In the genomic region with DNA sequence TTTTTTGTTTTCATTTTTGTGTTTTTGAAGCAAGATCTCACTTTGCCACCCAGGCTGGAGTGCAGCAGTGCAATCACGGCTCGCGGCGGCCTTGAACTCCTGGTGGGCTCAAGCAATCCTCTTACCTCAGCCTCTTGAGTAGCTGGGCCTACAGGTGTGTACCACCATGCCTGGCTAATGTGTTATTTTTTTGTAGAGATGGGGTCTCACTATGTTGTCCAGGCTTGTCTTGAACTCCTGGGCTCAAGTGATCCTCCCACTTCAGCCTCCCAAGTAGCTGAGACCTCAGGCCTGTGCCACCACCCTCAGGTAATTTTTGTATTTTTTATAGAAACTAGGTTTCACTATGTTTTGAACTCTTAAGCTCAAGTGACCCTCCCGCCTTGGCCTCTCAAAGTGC, we compare ENCODE assay signal across 25 cellular contexts. TPM values are rescaled to one million over a fixed set of nuclear protein-coding genes. Genes with fewer than 3 reads are reported as not detected.
A peak's percentile ranks its signal among the peaks of the same experiment; 100 is the strongest.
DNase-seq lines count a peak whose midpoint lies in the region; ATAC-seq and TF ChIP-seq lines count a peak whose summit lies in the region.
"Had no signal": no experiment of that assay in that cellular context is flagged by ENCODE, and none has a peak within 500 bp of the region (broad histone marks: within the 10 kb centered on the region; RNA-seq: fewer than 3 reads in every experiment).

No MANE protein-coding gene starts in this region.

- H3K4me1 Mint-ChIP-seq in CD4-positive, alpha-beta memory T cell: peaks cover 13 to 24% (median 18%) of the 10 kb centered on the region in 4 donors
- H3K4me1 Mint-ChIP-seq in endothelial cell (ENCODE audit: unreplicated experiment): peaks cover under 1% of the 10 kb centered on the region
- H3K4me1 Mint-ChIP-seq: H9 had no signal

- no peaks in the 10 kb centered on the region for H3K27me3 Mint-ChIP-seq in CD4-positive, alpha-beta memory T cell
- no peaks in the 10 kb centered on the region for H3K27me3 Mint-ChIP-seq in endothelial cell (ENCODE audit: unreplicated experiment)
- H3K27me3 Mint-ChIP-seq: CD4-positive, CD25-positive, alpha-beta regulatory T cell had no signal

- no peak overlapping the region for H3K4me3 Mint-ChIP-seq in CD4-positive, alpha-beta memory T cell
- H3K4me3 Mint-ChIP-seq in endothelial cell (ENCODE audit: unreplicated experiment): peak overlapping the region; percentile 79
- H3K4me3 Mint-ChIP-seq: H9 had no signal

- no peak for DNase-seq in activated naive CD4-positive, alpha-beta T cell treated with anti-CD3 and anti-CD28 coated beads, Interleukin-2, amount 50 U/mL, for 72 hours (ENCODE audit: low spot score in 2 of 2)
- DNase-seq in activated naive CD4-positive, alpha-beta T cell (lab: John Stamatoyannopoulos, UW): no peak
- no peak for DNase-seq in CD4-positive, alpha-beta memory T cell
- DNase-seq in endothelial cell (ENCODE audit: low spot score) (no peak), occipital lobe (lab: John Stamatoyannopoulos, UW) (no peak), right atrium auricular region (ENCODE audit: low spot score) (no peak)
- DNase-seq: Calu3; CD4-positive, CD25-positive, alpha-beta regulatory T cell; DMS153; GM23248; H9; IMR-90; Karpas-422; MV-4-11; NCI-H1105 treated with DMSO at 0.1 percent for 48 hours; NCI-H2029 treated with DMSO at 0.1 percent for 48 hours; NCI-H226; NCI-H510A treated with DMSO at 0.1 percent for 48 hours; NCI-H82 had no signal

- POLR2A ChIA-PET in CD4-positive, alpha-beta memory T cell (lab: Charles Lee; ENCODE audit: partially characterized antibody): interaction anchor here (0.6 to 16.6 kb wide), 3 partner anchors 18 to 55 kb away, joined by 3 to 496 read pairs (median 3); a partner anchor contains a TSS

- H3K36me3 Mint-ChIP-seq in activated naive CD4-positive, alpha-beta T cell treated with anti-CD3 and anti-CD28 coated beads, Interleukin-2, amount 50 U/mL, for 72 hours: peaks cover 19 to 70% of the 10 kb centered on the region in 2 donors
- H3K36me3 Mint-ChIP-seq in CD4-positive, alpha-beta memory T cell: peaks cover 37 to 60% of the 10 kb centered on the region in 2 donors
- peaks cover 54% of the 10 kb centered on the region for H3K36me3 Mint-ChIP-seq in endothelial cell (ENCODE audit: low read depth, unreplicated experiment)

- peaks cover 24% of the 10 kb centered on the region for H3K79me2 ChIP-seq in KMS-11 (ENCODE audit: insufficient read depth, low read depth)

- no peak overlapping the region for H2AFZ ChIP-seq in KMS-11 (ENCODE audit: low read depth)
- H2AFZ ChIP-seq: GM23248 had no signal

- H3K9me3 ChIP-seq in CD4-positive, alpha-beta memory T cell (ENCODE audit: control insufficient read depth in 1 of 2, low read length in 2 of 2): no peaks in the 10 kb centered on the region
- H3K9me3 ChIP-seq in right atrium auricular region: no peaks in the 10 kb centered on the region

- H4K20me1 ChIP-seq in KMS-11 (ENCODE audit: insufficient read depth): no peaks in the 10 kb centered on the region; the same call in 1 of the 2 replicates

- peaks cover 52% of the 10 kb centered on the region for H3K36me3 ChIP-seq in CD4-positive, alpha-beta memory T cell (ENCODE audit: insufficient read depth, low read length)
- H3K36me3 ChIP-seq in KMS-11 (ENCODE audit: insufficient read depth) (peaks cover 2% of the 10 kb centered on the region; the same call in 1 of the 2 replicates), right atrium auricular region (peaks cover 61% of the 10 kb centered on the region)

- no peaks in the 10 kb centered on the region for H3K27me3 ChIP-seq in CD4-positive, alpha-beta memory T cell (ENCODE audit: insufficient read depth, low read length)
- no peaks in the 10 kb centered on the region for H3K27me3 ChIP-seq in KMS-11 (ENCODE audit: insufficient read depth, low read depth)
- H3K27me3 ChIP-seq in right atrium auricular region: no peaks in the 10 kb centered on the region

- TF ChIP-seq CTCF in KMS-11 (conservative IDR thresholded peaks at IDR 0.05; ENCODE audit: low read depth, low read length) (no peak), endothelial cell (IDR thresholded peaks at IDR 0.05; ENCODE audit: unreplicated experiment) (no peak), right atrium auricular region (IDR thresholded peaks at IDR 0.05) (no peak)

- H3K4me2 ChIP-seq in KMS-11: no peak overlapping the region

- peak overlapping the region; percentile 42 to 77 for H3K27ac Mint-ChIP-seq in activated naive CD4-positive, alpha-beta T cell treated with anti-CD3 and anti-CD28 coated beads, Interleukin-2, amount 50 U/mL, for 72 hours
- peak overlapping the region in 4 of 7 donors; percentile 24 to 72 (median 33) for H3K27ac Mint-ChIP-seq in CD4-positive, alpha-beta memory T cell
- peak overlapping the region; percentile 13 for H3K27ac Mint-ChIP-seq in endothelial cell (ENCODE audit: unreplicated experiment)
- H3K27ac Mint-ChIP-seq: H9 had no signal

- intact Hi-C loops in CD4-positive, alpha-beta memory T cell (cut with micrococcal nuclease): no loop called here

- H3K4me3 ChIP-seq in CD4-positive, alpha-beta memory T cell (ENCODE audit: low read length in 2 of 2): no peak overlapping the region
- no peak overlapping the region for H3K4me3 ChIP-seq in KMS-11 (IDR thresholded peaks at IDR 0.05; ENCODE audit: insufficient read depth, low read depth, low read length)
- H3K4me3 ChIP-seq in right atrium auricular region: no peak overlapping the region
- H3K4me3 ChIP-seq: GM23248 had no signal

- no peak overlapping the region for H3K27ac ChIP-seq in CD4-positive, alpha-beta memory T cell (ENCODE audit: low read depth, low read length)
- H3K27ac ChIP-seq in KMS-11 (peak overlapping the region; percentile 10; the same call in 1 of the 2 replicates), right atrium auricular region (no peak overlapping the region)
- H3K27ac ChIP-seq: GM23248 had no signal

- peaks cover 21% of the 10 kb centered on the region for H3K4me1 ChIP-seq in CD4-positive, alpha-beta memory T cell (ENCODE audit: insufficient read depth, low read length)
- H3K4me1 ChIP-seq in KMS-11 (ENCODE audit: low read depth, poor library complexity, severe bottlenecking) (peaks cover 58% of the 10 kb centered on the region), right atrium auricular region (peaks cover 0 to 9% of the 10 kb centered on the region in 2 donors)

- CTCF ChIA-PET in CD4-positive, alpha-beta memory T cell (lab: Charles Lee; ENCODE audit: partially characterized antibody): interaction anchor here (0.9 to 9.8 kb wide), 5 partner anchors 9 to 55 kb away, joined by 4 to 134 read pairs (median 6); a partner anchor contains a TSS

- no peak overlapping the region for H3K9ac ChIP-seq in KMS-11
- H3K9ac ChIP-seq: GM23248 had no signal

- no peaks in the 10 kb centered on the region for H3K9me3 Mint-ChIP-seq in activated naive CD4-positive, alpha-beta T cell treated with anti-CD3 and anti-CD28 coated beads, Interleukin-2, amount 50 U/mL, for 72 hours
- H3K9me3 Mint-ChIP-seq in CD4-positive, alpha-beta memory T cell: peaks cover 0 to 6% (median 0%) of the 10 kb centered on the region in 8 donors
- H3K9me3 Mint-ChIP-seq in endothelial cell (ENCODE audit: unreplicated experiment): no peaks in the 10 kb centered on the region

- ATAC-seq in activated naive CD4-positive, alpha-beta T cell treated with anti-CD3 and anti-CD28 coated beads, Interleukin-2, amount 50 U/mL, for 72 hours: no peak
- ATAC-seq in HG02840 (IDR thresholded peaks at IDR 0.05; ENCODE audit: low FRiP score, unreplicated experiment): no peak

RNA-seq across cellular contexts. Expression of a gene that starts 14.8 kb away (rescaled TPM):
- 10 to 100 TPM; 22.9 to 42.3 TPM for total RNA-seq in activated naive CD4-positive, alpha-beta T cell treated with anti-CD3 and anti-CD28 coated beads, Interleukin-2, amount 50 U/mL, for 72 hours
- 10 to 100 TPM; 43.2 to 47.6 TPM for total RNA-seq in CD4-positive, alpha-beta memory T cell
- 10 to 100 TPM in 1 of 2 donors, 1 to 10 TPM in 1; 9.7 to 21.7 TPM for polyA plus RNA-seq in CD4-positive, alpha-beta memory T cell
- 41.3 TPM for total RNA-seq in endothelial cell (ENCODE audit: unreplicated experiment)
- 13.6 TPM for total RNA-seq in occipital lobe
- total RNA-seq in right atrium auricular region: 1 to 10 TPM; 9.6 to 9.8 TPM

RNA-seq across cellular contexts. Expression of a gene that starts 22.5 kb away (rescaled TPM):
- 10 to 100 TPM; 25.8 to 26.7 TPM for total RNA-seq in activated naive CD4-positive, alpha-beta T cell treated with anti-CD3 and anti-CD28 coated beads, Interleukin-2, amount 50 U/mL, for 72 hours
- total RNA-seq in CD4-positive, alpha-beta memory T cell: 10 to 100 TPM; 29.0 to 31.6 TPM
- 10 to 100 TPM; 42.9 to 53.3 TPM for polyA plus RNA-seq in CD4-positive, alpha-beta memory T cell
- total RNA-seq in endothelial cell (ENCODE audit: unreplicated experiment): 39.3 TPM
- 18.1 TPM for total RNA-seq in occipital lobe
- total RNA-seq in right atrium auricular region: 10 to 100 TPM in 1 of 2 donors, 1 to 10 TPM in 1; 5.9 to 13.3 TPM

RNA-seq across cellular contexts. Expression of a gene that starts 53.7 kb away (rescaled TPM):
- total RNA-seq in activated naive CD4-positive, alpha-beta T cell treated with anti-CD3 and anti-CD28 coated beads, Interleukin-2, amount 50 U/mL, for 72 hours: 1 to 10 TPM; 8.2 to 9.3 TPM
- total RNA-seq in CD4-positive, alpha-beta memory T cell: 10 to 100 TPM; 11.8 to 11.9 TPM
- 10 to 100 TPM; 15.7 to 16.6 TPM for polyA plus RNA-seq in CD4-positive, alpha-beta memory T cell
- total RNA-seq in endothelial cell (ENCODE audit: unreplicated experiment) (11.5 TPM), occipital lobe (14.3 TPM), right atrium auricular region (10 to 100 TPM; 10.8 to 16.8 TPM)

RNA-seq across cellular contexts. Expression of a gene that starts 53.9 kb away (rescaled TPM):
- 10 to 100 TPM; 11.6 to 12.5 TPM for total RNA-seq in activated naive CD4-positive, alpha-beta T cell treated with anti-CD3 and anti-CD28 coated beads, Interleukin-2, amount 50 U/mL, for 72 hours
- 10 to 100 TPM; 26.0 to 28.5 TPM for total RNA-seq in CD4-positive, alpha-beta memory T cell
- 10 to 100 TPM; 12.9 to 15.2 TPM for polyA plus RNA-seq in CD4-positive, alpha-beta memory T cell
- total RNA-seq in endothelial cell (ENCODE audit: unreplicated experiment) (30.3 TPM), occipital lobe (39.5 TPM), right atrium auricular region (10 to 100 TPM in 1 of 2 donors, 1 to 10 TPM in 1; 9.8 to 13.7 TPM)

RNA-seq across cellular contexts. Expression of a gene that starts 54.7 kb away (rescaled TPM):
- not detected for total RNA-seq in activated naive CD4-positive, alpha-beta T cell treated with anti-CD3 and anti-CD28 coated beads, Interleukin-2, amount 50 U/mL, for 72 hours
- total RNA-seq in CD4-positive, alpha-beta memory T cell: not detected
- under 1 TPM; 0.14 to 0.73 TPM for polyA plus RNA-seq in CD4-positive, alpha-beta memory T cell
- total RNA-seq in endothelial cell (ENCODE audit: unreplicated experiment): not detected
- 0.16 TPM for total RNA-seq in occipital lobe
- not detected for total RNA-seq in right atrium auricular region
- total RNA-seq: A673; Calu3; CD4-positive, CD25-positive, alpha-beta regulatory T cell; G401; GM23248; H9; IMR-90; M059J had no signal
- polyA plus RNA-seq: BJ, GM23248, IMR-90 had no signal
